ENCODE assay signal across 14 cellular contexts in the genomic region with DNA sequence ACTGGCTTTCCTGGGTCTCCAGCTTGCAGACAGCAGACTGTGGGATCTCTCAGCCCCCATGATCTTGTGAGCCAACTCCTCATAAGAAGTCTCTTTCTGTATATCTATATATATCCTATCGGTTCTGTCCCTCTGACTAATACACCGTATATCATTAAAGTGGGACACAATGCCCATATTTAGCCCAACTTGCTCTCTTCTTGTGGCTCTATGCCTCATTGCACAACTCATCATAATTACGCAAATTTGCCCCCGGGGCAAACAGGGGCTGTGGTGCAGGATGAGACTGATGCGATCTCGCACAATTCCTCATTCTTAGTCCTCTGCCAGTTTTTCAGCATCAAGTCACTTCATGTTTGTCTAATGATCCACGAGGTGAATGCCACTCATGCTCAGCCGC.
DNase-seq lines count a peak whose midpoint lies in the region; ATAC-seq and TF ChIP-seq lines count a peak whose summit lies in the region.
"Had no signal": no experiment of that assay in that cellular context is flagged by ENCODE, and none has a peak within 500 bp of the region (broad histone marks: within the 10 kb centered on the region; RNA-seq: fewer than 3 reads in every experiment).

No MANE protein-coding gene starts in this region.

- H3K9me3 Mint-ChIP-seq in memory B cell = no peaks in the 10 kb centered on the region
- H3K9me3 Mint-ChIP-seq: activated T-helper 17 cell treated with anti-CD3 and anti-CD28 coated beads, Interleukin-2, amount 50 U/mL, for 72 hours; central memory CD8-positive, alpha-beta T cell had no signal

- H3K9me2 ChIP-seq in MM.1S (replicated peaks; ENCODE audit: insufficient read depth, low read length) = no peaks in the 10 kb centered on the region

- no peak for TF ChIP-seq POLR2A in GM18505 (IDR thresholded peaks at IDR 0.05; ENCODE audit: borderline replicate concordance, extremely low read depth, insufficient read depth, insufficient read length)

- no peaks in the 10 kb centered on the region for H3K27me3 ChIP-seq in MM.1S (replicated peaks; ENCODE audit: insufficient read depth, low read length)

- no peaks in the 10 kb centered on the region for H4K20me1 ChIP-seq in MM.1S (ENCODE audit: insufficient read depth, low read length)

- H3K9me3 ChIP-seq in MM.1S (replicated peaks; ENCODE audit: insufficient read depth, low read length) = no peaks in the 10 kb centered on the region
- H3K9me3 ChIP-seq: left ventricle myocardium inferior had no signal

- H3K9ac ChIP-seq in MM.1S (ENCODE audit: low read length) = no peak overlapping the region

- DNase-seq in SIG-M5 treated with dmso at 0.1 percent for 504 hours (lab: John Stamatoyannopoulos, UW; ENCODE audit: unreplicated experiment) = peak; percentile 85
- DNase-seq in memory B cell (ENCODE audit: low spot score in 2 of 2) = no peak
- DNase-seq in NCI-H2227 treated with DMSO at 0.1 percent for 48 hours (lab: John Stamatoyannopoulos, UW) = no peak
- DNase-seq in MM.1S = no peak
- DNase-seq in activated effector memory CD4-positive, alpha-beta T cell treated with Interleukin-2 at 50 U/mL for 16 hours = no peak
- DNase-seq: CD8-positive, alpha-beta memory T cell; left ventricle myocardium inferior; NK-92 treated with Interleukin-12 subunit alpha and Interleukin-12 subunit beta, amount 100 ng/mL, for 24 hours; nucleus accumbens had no signal

- no peak overlapping the region for H3K4me3 Mint-ChIP-seq in memory B cell
- H3K4me3 Mint-ChIP-seq: activated T-helper 17 cell treated with anti-CD3 and anti-CD28 coated beads, Interleukin-2, amount 50 U/mL, for 72 hours; CD8-positive, alpha-beta memory T cell; central memory CD8-positive, alpha-beta T cell had no signal

- H3K27ac ChIP-seq in MM.1S (ENCODE audit: low read length) = no peak overlapping the region
- H3K27ac ChIP-seq: left ventricle myocardium inferior had no signal

- peak; percentile 56 for ATAC-seq in GM18505 (IDR thresholded peaks at IDR 0.05; ENCODE audit: unreplicated experiment)
- ATAC-seq in HG03457 (IDR thresholded peaks at IDR 0.05; ENCODE audit: unreplicated experiment) = peak; percentile 35
- ATAC-seq in memory B cell (ENCODE audit: low read depth) = peak; percentile 57
- ATAC-seq in HG02623 (IDR thresholded peaks at IDR 0.05; ENCODE audit: unreplicated experiment) = no peak
- ATAC-seq: activated T-helper 17 cell treated with anti-CD3 and anti-CD28 coated beads, Interleukin-2, amount 50 U/mL, for 72 hours had no signal

- peaks cover 6% of the 10 kb centered on the region for H3K4me1 Mint-ChIP-seq in memory B cell
- H3K4me1 Mint-ChIP-seq: activated T-helper 17 cell treated with anti-CD3 and anti-CD28 coated beads, Interleukin-2, amount 50 U/mL, for 72 hours; CD8-positive, alpha-beta memory T cell; central memory CD8-positive, alpha-beta T cell had no signal

- no peaks in the 10 kb centered on the region for H3K36me3 Mint-ChIP-seq in memory B cell
- H3K36me3 Mint-ChIP-seq: CD8-positive, alpha-beta memory T cell had no signal

- H3K79me2 ChIP-seq in MM.1S (ENCODE audit: low read length) = no peaks in the 10 kb centered on the region

- TF ChIP-seq CTCF in MM.1S (IDR thresholded peaks at IDR 0.05; ENCODE audit: low read length) = no peak

- no peaks in the 10 kb centered on the region for H3F3A ChIP-seq in MM.1S (ENCODE audit: insufficient read depth, low read length)

- no peak overlapping the region for H3K4me2 ChIP-seq in MM.1S (ENCODE audit: low read depth, low read length)

- H3K27ac Mint-ChIP-seq in memory B cell = no peak overlapping the region
- H3K27ac Mint-ChIP-seq: activated T-helper 17 cell treated with anti-CD3 and anti-CD28 coated beads, Interleukin-2, amount 50 U/mL, for 72 hours; CD8-positive, alpha-beta memory T cell had no signal

- H3K27me3 Mint-ChIP-seq in memory B cell = peaks cover 19% of the 10 kb centered on the region

- H3K4me3 ChIP-seq in MM.1S (ENCODE audit: low read length) = no peak overlapping the region
- H3K4me3 ChIP-seq: left ventricle myocardium inferior had no signal

- no peaks in the 10 kb centered on the region for H3K4me1 ChIP-seq in MM.1S (ENCODE audit: low read length)

- H2AFZ ChIP-seq in MM.1S (ENCODE audit: low read length) = no peak overlapping the region

- no peaks in the 10 kb centered on the region for H3K36me3 ChIP-seq in MM.1S (replicated peaks; ENCODE audit: insufficient read depth, low read length)
- H3K36me3 ChIP-seq: left ventricle myocardium inferior had no signal
